Comparison of ENCODE assay signal across 1 cellular context in the genomic region with DNA sequence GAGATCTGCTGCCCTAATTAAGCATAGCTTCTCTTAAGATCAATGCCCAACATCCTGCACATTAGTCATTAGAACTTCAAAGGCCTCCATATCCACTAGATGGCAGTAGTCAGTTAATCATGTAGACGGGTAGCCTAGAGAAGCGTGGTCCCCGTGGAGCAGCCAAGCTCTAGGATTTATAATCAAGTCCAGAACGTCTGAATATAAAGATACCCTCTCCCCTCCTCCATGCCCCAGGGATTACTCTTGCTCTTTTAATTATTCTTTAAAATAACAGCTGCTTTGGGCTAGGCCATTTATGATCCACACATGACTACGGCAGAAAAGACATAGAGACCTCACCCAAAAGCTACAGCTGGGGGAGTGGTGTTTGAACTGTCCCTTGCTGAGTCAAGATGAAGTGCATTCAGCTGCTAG.
TF ChIP-seq lines count a peak whose summit lies in the region.

No MANE protein-coding gene starts in this region.

TF ChIP-seq in HepG2, 621 proteins besides CTCF, POLR2A, EP300 and RAD21 (continued from another document):
- TF ChIP-seq POLR2G (IDR thresholded peaks at IDR 0.05; ENCODE audit: low read depth, low read length), result no peak
- TF ChIP-seq, protein P1, sequence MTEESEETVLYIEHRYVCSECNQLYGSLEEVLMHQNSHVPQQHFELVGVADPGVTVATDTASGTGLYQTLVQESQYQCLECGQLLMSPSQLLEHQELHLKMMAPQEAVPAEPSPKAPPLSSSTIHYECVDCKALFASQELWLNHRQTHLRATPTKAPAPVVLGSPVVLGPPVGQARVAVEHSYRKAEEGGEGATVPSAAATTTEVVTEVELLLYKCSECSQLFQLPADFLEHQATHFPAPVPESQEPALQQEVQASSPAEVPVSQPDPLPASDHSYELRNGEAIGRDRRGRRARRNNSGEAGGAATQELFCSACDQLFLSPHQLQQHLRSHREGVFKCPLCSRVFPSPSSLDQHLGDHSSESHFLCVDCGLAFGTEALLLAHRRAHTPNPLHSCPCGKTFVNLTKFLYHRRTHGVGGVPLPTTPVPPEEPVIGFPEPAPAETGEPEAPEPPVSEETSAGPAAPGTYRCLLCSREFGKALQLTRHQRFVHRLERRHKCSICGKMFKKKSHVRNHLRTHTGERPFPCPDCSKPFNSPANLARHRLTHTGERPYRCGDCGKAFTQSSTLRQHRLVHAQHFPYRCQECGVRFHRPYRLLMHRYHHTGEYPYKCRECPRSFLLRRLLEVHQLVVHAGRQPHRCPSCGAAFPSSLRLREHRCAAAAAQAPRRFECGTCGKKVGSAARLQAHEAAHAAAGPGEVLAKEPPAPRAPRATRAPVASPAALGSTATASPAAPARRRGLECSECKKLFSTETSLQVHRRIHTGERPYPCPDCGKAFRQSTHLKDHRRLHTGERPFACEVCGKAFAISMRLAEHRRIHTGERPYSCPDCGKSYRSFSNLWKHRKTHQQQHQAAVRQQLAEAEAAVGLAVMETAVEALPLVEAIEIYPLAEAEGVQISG (CRISPR knock-in tag; IDR thresholded peaks at IDR 0.05), result peak; percentile 84
- TF ChIP-seq STAG1 (CRISPR knock-in tag; IDR thresholded peaks at IDR 0.05), result peak; percentile 74
- no peak for TF ChIP-seq CBX1 (IDR thresholded peaks at IDR 0.05; ENCODE audit: low read depth)
- TF ChIP-seq SMC3 (IDR thresholded peaks at IDR 0.05; ENCODE audit: low read length), result peak; percentile 68
- TF ChIP-seq IRF2 (CRISPR knock-in tag; IDR thresholded peaks at IDR 0.05), result no peak
- no peak for TF ChIP-seq ZNF460 (CRISPR knock-in tag; IDR thresholded peaks at IDR 0.05; ENCODE audit: borderline replicate concordance)
- TF ChIP-seq, protein P2, sequence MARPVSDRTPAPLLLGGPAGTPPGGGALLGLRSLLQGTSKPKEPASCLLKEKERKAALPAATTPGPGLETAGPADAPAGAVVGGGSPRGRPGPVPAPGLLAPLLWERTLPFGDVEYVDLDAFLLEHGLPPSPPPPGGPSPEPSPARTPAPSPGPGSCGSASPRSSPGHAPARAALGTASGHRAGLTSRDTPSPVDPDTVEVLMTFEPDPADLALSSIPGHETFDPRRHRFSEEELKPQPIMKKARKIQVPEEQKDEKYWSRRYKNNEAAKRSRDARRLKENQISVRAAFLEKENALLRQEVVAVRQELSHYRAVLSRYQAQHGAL (CRISPR knock-in tag; IDR thresholded peaks at IDR 0.05; ENCODE audit: not compliant biosample characterization), result no peak
- no peak for TF ChIP-seq SP2 (CRISPR knock-in tag; IDR thresholded peaks at IDR 0.05)
